ENCODE assay signal across 8 cellular contexts in genomic region chr4:74932832-74933561, GRCh38. TPM values are rescaled to one million over a fixed set of nuclear protein-coding genes. Genes with fewer than 3 reads are reported as not detected.
DNase-seq lines count a peak whose midpoint lies in the region; ATAC-seq and TF ChIP-seq lines count a peak whose summit lies in the region.

Gene PARM1 (plus strand): TSS chr4:74933116. CDS start chr4:74933328, 212 bp downstream.

- peaks cover 6% of the 10 kb centered on the region for H3K36me3 Mint-ChIP-seq in Caco-2 (ENCODE audit: insufficient read depth, unreplicated experiment)
- H3K36me3 Mint-ChIP-seq in activated naive CD4-positive, alpha-beta T cell treated with anti-CD3 and anti-CD28 coated beads, Interleukin-2, amount 50 U/mL, for 72 hours, result peaks cover 5 to 8% of the 10 kb centered on the region in 2 donors

- H3K4me3 ChIP-seq in Caco-2 (ENCODE audit: low read depth, low read length) (peak within 1 kb of the TSS; percentile 66), aorta (ENCODE audit: low read length in 2 of 2) (peak within 1 kb of the TSS; percentile 85 to 93)

- H3K9me3 ChIP-seq in Caco-2 (peaks cover 5% of the 10 kb centered on the region; the same call in 1 of the 2 replicates), aorta (ENCODE audit: control insufficient read depth, low read length) (no peaks in the 10 kb centered on the region)

- H3K4me1 ChIP-seq in Caco-2, result peaks cover 5% of the 10 kb centered on the region; the same call in 1 of the 2 replicates
- peaks cover 0 to 5% of the 10 kb centered on the region in 2 donors for H3K4me1 ChIP-seq in aorta (ENCODE audit: control insufficient read depth in 1 of 2, insufficient read depth in 2 of 2, low read length in 2 of 2)

- WGBS in aorta, 2 donors, result 0 to 1% methylated on average over 49 to 64 of the region's 64 CpGs

- H3K4me3 Mint-ChIP-seq in Caco-2 (ENCODE audit: unreplicated experiment), result peak within 1 kb of the TSS; percentile 89

- intact Hi-C loops in Caco-2 (cut with micrococcal nuclease; ENCODE audit: unreplicated experiment) (loop anchor here (1.0 to 5.0 kb wide), 7 partner anchors 15 to 559 kb away; no protein-coding TSS in a partner anchor), head of caudate nucleus (cut with DNase I) (loop anchor here (5.0 to 10.0 kb wide), 2 partner anchors 58 to 559 kb away; no protein-coding TSS in a partner anchor), aorta (cut with DNase I) (loop anchor here (2.0 to 10.0 kb wide), 7 partner anchors 56 to 559 kb away; no protein-coding TSS in a partner anchor)

- DNase-seq in Caco-2 (peak; percentile 90 to 91), NCI-H510A treated with DMSO at 0.1 percent for 48 hours (lab: John Stamatoyannopoulos, UW) (peak; percentile 95), head of caudate nucleus (peak; percentile 82 to 98 (median 95)), occipital lobe (lab: John Stamatoyannopoulos, UW) (peak; percentile 83), aorta (peak; percentile 95 to 98)
- DNase-seq in activated naive CD4-positive, alpha-beta T cell treated with anti-CD3 and anti-CD28 coated beads, Interleukin-2, amount 50 U/mL, for 72 hours (ENCODE audit: low spot score in 2 of 2), result peak in 1 of 2 donors; percentile 63

- ATAC-seq in HG03280 (IDR thresholded peaks at IDR 0.05; ENCODE audit: unreplicated experiment), result peak; percentile 86
- ATAC-seq in activated naive CD4-positive, alpha-beta T cell treated with anti-CD3 and anti-CD28 coated beads, Interleukin-2, amount 50 U/mL, for 72 hours, result peak; percentile 40 to 91
- ATAC-seq in aorta (ENCODE audit: low FRiP score), result peak; percentile 96

- H3K27ac Mint-ChIP-seq in Caco-2 (ENCODE audit: unreplicated experiment), result peak within 1 kb of the TSS; percentile 53
- H3K27ac Mint-ChIP-seq in activated naive CD4-positive, alpha-beta T cell treated with anti-CD3 and anti-CD28 coated beads, Interleukin-2, amount 50 U/mL, for 72 hours, result no peak within 1 kb of the TSS

- POLR2A ChIA-PET in Caco-2 (lab: Charles Lee), result no interaction called here

- H3K36me3 ChIP-seq in Caco-2 (ENCODE audit: control insufficient read depth, insufficient read depth, low read length) (no peaks in the 10 kb centered on the region), aorta (ENCODE audit: control insufficient read depth in 1 of 2, insufficient read depth in 2 of 2, low read length in 1 of 2) (no peaks in the 10 kb centered on the region)

- TF ChIP-seq CTCF in Caco-2 (IDR thresholded peaks at IDR 0.05; ENCODE audit: insufficient read depth in 1 of 2, low read depth in 1 of 2, low read length in 1 of 2, severe bottlenecking in 1 of 2, unreplicated experiment in 1 of 2), result peak; percentile 79 to 85

- peaks cover 3% of the 10 kb centered on the region for H3K27me3 Mint-ChIP-seq in Caco-2 (ENCODE audit: insufficient read depth, unreplicated experiment)

- peak within 1 kb of the TSS; percentile 6 to 86 for H3K27ac ChIP-seq in aorta (ENCODE audit: low read depth in 1 of 2, low read length in 2 of 2)

- peaks cover 2% of the 10 kb centered on the region for H3K27me3 ChIP-seq in Caco-2 (replicated peaks; ENCODE audit: control insufficient read depth, insufficient read depth, low read length)
- H3K27me3 ChIP-seq in aorta (ENCODE audit: control insufficient read depth in 1 of 2, insufficient read depth in 2 of 2, low read length in 1 of 2), result no peaks in the 10 kb centered on the region

- peaks cover 14% of the 10 kb centered on the region for H3K4me1 Mint-ChIP-seq in Caco-2 (ENCODE audit: low read depth, unreplicated experiment)

- H3K9me3 Mint-ChIP-seq in Caco-2 (ENCODE audit: unreplicated experiment), result no peaks in the 10 kb centered on the region
- H3K9me3 Mint-ChIP-seq in activated naive CD4-positive, alpha-beta T cell treated with anti-CD3 and anti-CD28 coated beads, Interleukin-2, amount 50 U/mL, for 72 hours, result no peaks in the 10 kb centered on the region

- BruUV-seq in Caco-2 (replicated peaks; lab: Mats Ljungman, UMichigan), result no TSS peak

- TF ChIP-seq POLR2A in GM19193 (IDR thresholded peaks at IDR 0.05; ENCODE audit: extremely low read depth, insufficient read depth, insufficient read length), result peak; percentile 74

- CTCF ChIA-PET in Caco-2 (lab: Charles Lee), result interaction anchor here (1.2 to 1.6 kb wide), 4 partner anchors 37 to 557 kb away, joined by 4 to 6 read pairs (median 4); no protein-coding TSS in a partner anchor

RNA-seq across cellular contexts. Expression of gene PARM1, which starts in this region (rescaled TPM):
- total RNA-seq in Caco-2 (2022), result 1.7 and 2.3 TPM in 2 replicates
- total RNA-seq in activated naive CD4-positive, alpha-beta T cell treated with anti-CD3 and anti-CD28 coated beads, Interleukin-2, amount 50 U/mL, for 72 hours, result not detected
- 8.6 TPM for total RNA-seq in occipital lobe
- 100 to 1,000 TPM in 1 of 2 donors, 10 to 100 TPM in 1; 48.5 to 202 TPM for total RNA-seq in aorta
- 100 to 1,000 TPM in 1 of 2 donors, 10 to 100 TPM in 1; 42.6 to 112 TPM for polyA plus RNA-seq in aorta

Comparison
In these comparisons a context has a peak if more than half of its experiments do, and no peak if none do; other contexts are left out.
1. Peak in ATAC-seq in activated naive CD4-positive, alpha-beta T cell treated with anti-CD3 and anti-CD28 coated beads, Interleukin-2, amount 50 U/mL, for 72 hours; RNA of the gene not detected or under 1 TPM.